ENCODE assay signal across 2 cellular contexts in the genomic region with DNA sequence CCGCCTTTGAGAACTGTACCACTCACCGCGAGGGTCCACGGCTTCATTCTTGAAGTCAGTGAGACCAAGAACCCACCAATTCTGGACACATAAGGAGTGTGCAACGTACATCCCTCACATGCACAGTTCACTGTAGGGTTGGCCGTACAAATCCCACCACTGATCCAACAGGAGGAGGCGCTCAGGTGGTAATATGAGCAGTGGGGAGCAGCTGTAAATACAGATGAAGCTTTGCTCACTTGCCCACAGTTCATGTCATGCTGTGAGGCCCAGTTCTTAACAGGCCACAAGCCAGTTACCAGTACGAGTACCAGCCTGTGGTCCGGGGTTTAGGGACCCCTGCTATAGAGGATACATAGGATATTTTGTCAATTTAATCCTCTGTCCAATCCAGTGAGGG.
TF ChIP-seq lines count a peak whose summit lies in the region.

No MANE protein-coding gene starts in this region.

TF ChIP-seq in SK-N-SH treated with all-trans-retinoic acid at 6 μM for 48 hours, 23 proteins besides CTCF, POLR2A, EP300 and RAD21 (continued from another document):
- TF ChIP-seq, protein P1, sequence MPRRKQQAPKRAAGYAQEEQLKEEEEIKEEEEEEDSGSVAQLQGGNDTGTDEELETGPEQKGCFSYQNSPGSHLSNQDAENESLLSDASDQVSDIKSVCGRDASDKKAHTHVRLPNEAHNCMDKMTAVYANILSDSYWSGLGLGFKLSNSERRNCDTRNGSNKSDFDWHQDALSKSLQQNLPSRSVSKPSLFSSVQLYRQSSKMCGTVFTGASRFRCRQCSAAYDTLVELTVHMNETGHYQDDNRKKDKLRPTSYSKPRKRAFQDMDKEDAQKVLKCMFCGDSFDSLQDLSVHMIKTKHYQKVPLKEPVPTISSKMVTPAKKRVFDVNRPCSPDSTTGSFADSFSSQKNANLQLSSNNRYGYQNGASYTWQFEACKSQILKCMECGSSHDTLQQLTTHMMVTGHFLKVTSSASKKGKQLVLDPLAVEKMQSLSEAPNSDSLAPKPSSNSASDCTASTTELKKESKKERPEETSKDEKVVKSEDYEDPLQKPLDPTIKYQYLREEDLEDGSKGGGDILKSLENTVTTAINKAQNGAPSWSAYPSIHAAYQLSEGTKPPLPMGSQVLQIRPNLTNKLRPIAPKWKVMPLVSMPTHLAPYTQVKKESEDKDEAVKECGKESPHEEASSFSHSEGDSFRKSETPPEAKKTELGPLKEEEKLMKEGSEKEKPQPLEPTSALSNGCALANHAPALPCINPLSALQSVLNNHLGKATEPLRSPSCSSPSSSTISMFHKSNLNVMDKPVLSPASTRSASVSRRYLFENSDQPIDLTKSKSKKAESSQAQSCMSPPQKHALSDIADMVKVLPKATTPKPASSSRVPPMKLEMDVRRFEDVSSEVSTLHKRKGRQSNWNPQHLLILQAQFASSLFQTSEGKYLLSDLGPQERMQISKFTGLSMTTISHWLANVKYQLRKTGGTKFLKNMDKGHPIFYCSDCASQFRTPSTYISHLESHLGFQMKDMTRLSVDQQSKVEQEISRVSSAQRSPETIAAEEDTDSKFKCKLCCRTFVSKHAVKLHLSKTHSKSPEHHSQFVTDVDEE (CRISPR knock-in tag; IDR thresholded peaks at IDR 0.05): no peak
- TF ChIP-seq, protein P2, sequence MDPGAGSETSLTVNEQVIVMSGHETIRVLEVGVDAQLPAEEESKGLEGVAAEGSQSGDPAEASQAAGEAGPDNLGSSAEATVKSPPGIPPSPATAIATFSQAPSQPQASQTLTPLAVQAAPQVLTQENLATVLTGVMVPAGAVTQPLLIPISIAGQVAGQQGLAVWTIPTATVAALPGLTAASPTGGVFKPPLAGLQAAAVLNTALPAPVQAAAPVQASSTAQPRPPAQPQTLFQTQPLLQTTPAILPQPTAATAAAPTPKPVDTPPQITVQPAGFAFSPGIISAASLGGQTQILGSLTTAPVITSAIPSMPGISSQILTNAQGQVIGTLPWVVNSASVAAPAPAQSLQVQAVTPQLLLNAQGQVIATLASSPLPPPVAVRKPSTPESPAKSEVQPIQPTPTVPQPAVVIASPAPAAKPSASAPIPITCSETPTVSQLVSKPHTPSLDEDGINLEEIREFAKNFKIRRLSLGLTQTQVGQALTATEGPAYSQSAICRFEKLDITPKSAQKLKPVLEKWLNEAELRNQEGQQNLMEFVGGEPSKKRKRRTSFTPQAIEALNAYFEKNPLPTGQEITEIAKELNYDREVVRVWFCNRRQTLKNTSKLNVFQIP (CRISPR knock-in tag; IDR thresholded peaks at IDR 0.05; ENCODE audit: borderline replicate concordance, low read depth): no peak
- no peak for TF ChIP-seq PPARA (CRISPR knock-in tag; IDR thresholded peaks at IDR 0.05; ENCODE audit: borderline replicate concordance)
- TF ChIP-seq, protein P3, sequence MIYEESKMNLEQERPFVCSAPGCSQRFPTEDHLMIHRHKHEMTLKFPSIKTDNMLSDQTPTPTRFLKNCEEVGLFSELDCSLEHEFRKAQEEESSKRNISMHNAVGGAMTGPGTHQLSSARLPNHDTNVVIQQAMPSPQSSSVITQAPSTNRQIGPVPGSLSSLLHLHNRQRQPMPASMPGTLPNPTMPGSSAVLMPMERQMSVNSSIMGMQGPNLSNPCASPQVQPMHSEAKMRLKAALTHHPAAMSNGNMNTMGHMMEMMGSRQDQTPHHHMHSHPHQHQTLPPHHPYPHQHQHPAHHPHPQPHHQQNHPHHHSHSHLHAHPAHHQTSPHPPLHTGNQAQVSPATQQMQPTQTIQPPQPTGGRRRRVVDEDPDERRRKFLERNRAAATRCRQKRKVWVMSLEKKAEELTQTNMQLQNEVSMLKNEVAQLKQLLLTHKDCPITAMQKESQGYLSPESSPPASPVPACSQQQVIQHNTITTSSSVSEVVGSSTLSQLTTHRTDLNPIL (CRISPR knock-in tag; IDR thresholded peaks at IDR 0.05; ENCODE audit: low read depth): no peak
TF ChIP-seq in SK-N-SH treated with all-trans-retinoic acid at 6 μM for 48 hours: peak in this region for 0.

TF ChIP-seq in SK-N-SH, 30 proteins besides CTCF, POLR2A, EP300 and RAD21 (continued from another document):
- TF ChIP-seq, protein P4, sequence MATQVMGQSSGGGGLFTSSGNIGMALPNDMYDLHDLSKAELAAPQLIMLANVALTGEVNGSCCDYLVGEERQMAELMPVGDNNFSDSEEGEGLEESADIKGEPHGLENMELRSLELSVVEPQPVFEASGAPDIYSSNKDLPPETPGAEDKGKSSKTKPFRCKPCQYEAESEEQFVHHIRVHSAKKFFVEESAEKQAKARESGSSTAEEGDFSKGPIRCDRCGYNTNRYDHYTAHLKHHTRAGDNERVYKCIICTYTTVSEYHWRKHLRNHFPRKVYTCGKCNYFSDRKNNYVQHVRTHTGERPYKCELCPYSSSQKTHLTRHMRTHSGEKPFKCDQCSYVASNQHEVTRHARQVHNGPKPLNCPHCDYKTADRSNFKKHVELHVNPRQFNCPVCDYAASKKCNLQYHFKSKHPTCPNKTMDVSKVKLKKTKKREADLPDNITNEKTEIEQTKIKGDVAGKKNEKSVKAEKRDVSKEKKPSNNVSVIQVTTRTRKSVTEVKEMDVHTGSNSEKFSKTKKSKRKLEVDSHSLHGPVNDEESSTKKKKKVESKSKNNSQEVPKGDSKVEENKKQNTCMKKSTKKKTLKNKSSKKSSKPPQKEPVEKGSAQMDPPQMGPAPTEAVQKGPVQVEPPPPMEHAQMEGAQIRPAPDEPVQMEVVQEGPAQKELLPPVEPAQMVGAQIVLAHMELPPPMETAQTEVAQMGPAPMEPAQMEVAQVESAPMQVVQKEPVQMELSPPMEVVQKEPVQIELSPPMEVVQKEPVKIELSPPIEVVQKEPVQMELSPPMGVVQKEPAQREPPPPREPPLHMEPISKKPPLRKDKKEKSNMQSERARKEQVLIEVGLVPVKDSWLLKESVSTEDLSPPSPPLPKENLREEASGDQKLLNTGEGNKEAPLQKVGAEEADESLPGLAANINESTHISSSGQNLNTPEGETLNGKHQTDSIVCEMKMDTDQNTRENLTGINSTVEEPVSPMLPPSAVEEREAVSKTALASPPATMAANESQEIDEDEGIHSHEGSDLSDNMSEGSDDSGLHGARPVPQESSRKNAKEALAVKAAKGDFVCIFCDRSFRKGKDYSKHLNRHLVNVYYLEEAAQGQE (IDR thresholded peaks at IDR 0.05; ENCODE audit: low read depth, low read length): no peak
- TF ChIP-seq JUND (IDR thresholded peaks at IDR 0.05): no peak
- TF ChIP-seq, protein P5, sequence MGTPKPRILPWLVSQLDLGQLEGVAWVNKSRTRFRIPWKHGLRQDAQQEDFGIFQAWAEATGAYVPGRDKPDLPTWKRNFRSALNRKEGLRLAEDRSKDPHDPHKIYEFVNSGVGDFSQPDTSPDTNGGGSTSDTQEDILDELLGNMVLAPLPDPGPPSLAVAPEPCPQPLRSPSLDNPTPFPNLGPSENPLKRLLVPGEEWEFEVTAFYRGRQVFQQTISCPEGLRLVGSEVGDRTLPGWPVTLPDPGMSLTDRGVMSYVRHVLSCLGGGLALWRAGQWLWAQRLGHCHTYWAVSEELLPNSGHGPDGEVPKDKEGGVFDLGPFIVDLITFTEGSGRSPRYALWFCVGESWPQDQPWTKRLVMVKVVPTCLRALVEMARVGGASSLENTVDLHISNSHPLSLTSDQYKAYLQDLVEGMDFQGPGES (IDR thresholded peaks at IDR 0.05; ENCODE audit: low read depth, low read length): no peak
- TF ChIP-seq GABPA (IDR thresholded peaks at IDR 0.05; ENCODE audit: low read depth): no peak
- TF ChIP-seq NFIC (IDR thresholded peaks at IDR 0.05; ENCODE audit: borderline replicate concordance): no peak
- no peak for TF ChIP-seq FOXM1 (IDR thresholded peaks at IDR 0.05; ENCODE audit: low read depth)
